Comparison of ENCODE assay signal across 1 cellular context in the genomic region with DNA sequence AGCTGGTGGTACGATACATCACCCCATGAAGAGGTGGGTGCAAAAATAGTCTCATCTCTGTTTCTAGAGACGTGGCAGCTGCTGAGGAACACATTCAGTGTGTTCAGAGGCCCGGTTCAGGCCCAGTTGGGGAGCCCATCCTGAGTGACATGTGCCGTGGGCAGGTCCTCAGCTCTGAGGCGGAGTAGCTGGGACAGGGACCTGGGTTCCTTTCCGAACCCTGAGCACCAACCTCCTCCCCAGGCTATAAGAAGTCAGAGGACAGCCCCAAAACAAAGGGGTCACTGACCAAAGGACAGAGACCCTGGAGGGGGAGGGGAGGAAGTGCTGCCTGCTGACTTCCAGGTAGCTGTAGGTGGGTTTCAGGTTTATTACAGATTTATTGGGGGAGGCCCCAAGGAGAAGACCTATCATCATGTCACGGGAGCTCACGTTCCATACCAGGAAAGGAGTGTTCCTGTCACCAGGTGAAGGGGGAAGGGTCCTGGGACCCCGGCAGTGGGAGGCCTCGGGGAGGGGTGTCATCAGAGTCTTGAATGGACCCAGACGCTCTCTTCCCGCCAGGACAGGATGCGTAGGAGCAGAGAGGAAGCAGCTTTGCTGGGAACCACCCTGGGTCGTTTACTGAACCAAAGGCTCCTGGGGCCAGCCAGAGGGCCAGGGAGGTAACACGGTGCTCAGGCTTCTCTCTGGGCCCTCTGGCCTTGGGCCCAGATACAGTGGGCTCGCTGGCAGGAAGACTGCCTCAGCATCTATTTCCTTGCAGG.
TF ChIP-seq lines count a peak whose summit lies in the region.

No MANE protein-coding gene starts in this region.

TF ChIP-seq in HEK293T, 16 proteins besides CTCF, POLR2A, EP300 and RAD21 (continued from another document):
- TF ChIP-seq FOXK2 (IDR thresholded peaks at IDR 0.05) (no peak), SP1 (IDR thresholded peaks at IDR 0.05) (no peak), FOXM1 (IDR thresholded peaks at IDR 0.05; ENCODE audit: borderline replicate concordance) (no peak), ELF4 (IDR thresholded peaks at IDR 0.05) (no peak), ARNT (IDR thresholded peaks at IDR 0.05) (no peak), SUZ12 (IDR thresholded peaks at IDR 0.05) (no peak), ZNF384 (IDR thresholded peaks at IDR 0.05) (no peak)
- TF ChIP-seq, protein P1, sequence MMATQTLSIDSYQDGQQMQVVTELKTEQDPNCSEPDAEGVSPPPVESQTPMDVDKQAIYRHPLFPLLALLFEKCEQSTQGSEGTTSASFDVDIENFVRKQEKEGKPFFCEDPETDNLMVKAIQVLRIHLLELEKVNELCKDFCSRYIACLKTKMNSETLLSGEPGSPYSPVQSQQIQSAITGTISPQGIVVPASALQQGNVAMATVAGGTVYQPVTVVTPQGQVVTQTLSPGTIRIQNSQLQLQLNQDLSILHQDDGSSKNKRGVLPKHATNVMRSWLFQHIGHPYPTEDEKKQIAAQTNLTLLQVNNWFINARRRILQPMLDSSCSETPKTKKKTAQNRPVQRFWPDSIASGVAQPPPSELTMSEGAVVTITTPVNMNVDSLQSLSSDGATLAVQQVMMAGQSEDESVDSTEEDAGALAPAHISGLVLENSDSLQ (IDR thresholded peaks at IDR 0.05), result no peak
